ENCODE assay signal across 8 cellular contexts in the genomic region with DNA sequence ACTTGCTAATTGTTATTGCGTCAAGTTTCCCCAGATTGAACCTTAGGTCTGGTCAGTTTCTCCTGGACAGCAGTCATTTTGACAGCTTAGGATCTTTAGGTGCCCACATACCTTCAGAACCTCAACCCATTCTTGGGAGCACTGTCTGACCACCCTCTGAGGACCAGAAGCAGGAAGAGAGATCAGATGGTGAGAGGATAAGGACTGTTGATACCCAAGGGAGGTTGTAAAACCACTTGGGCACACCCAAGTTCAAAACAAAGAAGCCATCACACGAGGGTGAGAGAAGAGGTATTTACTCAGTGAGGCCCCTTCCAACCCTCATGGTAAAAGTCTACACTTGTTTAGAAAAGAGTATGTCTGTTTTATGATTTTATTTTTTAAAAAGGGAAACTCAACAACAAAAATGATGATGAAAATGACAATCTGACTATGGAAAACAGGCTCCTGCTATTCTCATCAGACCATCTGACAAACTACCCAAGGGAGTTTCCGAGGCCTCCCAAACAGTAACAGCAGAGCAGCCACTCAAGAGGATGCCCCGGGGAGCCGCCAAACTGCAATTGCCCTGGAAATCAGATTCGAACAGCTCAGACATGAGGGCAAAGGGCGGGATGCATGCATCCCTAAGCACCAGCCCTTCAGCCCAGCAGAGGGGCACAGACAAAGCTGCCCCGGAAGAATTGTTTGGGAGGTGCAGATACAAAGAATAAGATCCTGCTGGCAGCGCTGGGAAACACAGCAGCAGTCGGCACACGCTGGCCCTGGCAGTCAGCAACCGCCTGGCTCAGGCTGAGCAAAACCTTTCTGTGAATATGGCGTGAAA.
DNase-seq lines count a peak whose midpoint lies in the region; ATAC-seq and TF ChIP-seq lines count a peak whose summit lies in the region.

No MANE protein-coding gene starts in this region.

- TF ChIP-seq CTCF in heart right ventricle (IDR thresholded peaks at IDR 0.05) (peak in 3 of 9 donors; percentile 14 to 24 (median 16)), RWPE1 (conservative IDR thresholded peaks at IDR 0.05; ENCODE audit: low read depth) (no peak)

- no peaks in the 10 kb centered on the region for H3K9me3 ChIP-seq in heart right ventricle

- CTCF ChIA-PET in RWPE1 (lab: Yijun Ruan, JAX): interaction anchor here (0.6 kb wide), 1 partner anchor 443 kb away, joined by 5 read pairs; no protein-coding TSS in a partner anchor

- H3K36me3 ChIP-seq in heart right ventricle: no peaks in the 10 kb centered on the region

- H3K27me3 ChIP-seq in heart right ventricle: no peaks in the 10 kb centered on the region

- no peak for DNase-seq in activated naive CD4-positive, alpha-beta T cell treated with anti-CD3 and anti-CD28 coated beads, Interleukin-2, amount 50 U/mL, for 16 hours
- DNase-seq in NCI-H510A (lab: John Stamatoyannopoulos, UW) (peak; percentile 39), heart right ventricle (peak; percentile 26 to 42), KG1 (lab: John Stamatoyannopoulos, UW) (no peak), HuH-7.5 (ENCODE audit: low spot score) (no peak), RWPE1 (ENCODE audit: low spot score) (no peak)
- no peak for DNase-seq in stimulated activated effector memory CD8-positive, alpha-beta T cell treated with anti-CD3 and anti-CD28 coated beads, Interleukin-12 subunit alpha, Interleukin-12 subunit beta, amount 100 ng/mL, for 72 hours (ENCODE audit: low spot score in 2 of 2)

- H3K36me3 Mint-ChIP-seq in activated naive CD4-positive, alpha-beta T cell treated with anti-CD3 and anti-CD28 coated beads, Interleukin-2, amount 50 U/mL, for 24 hours: peaks cover 8% of the 10 kb centered on the region
- no peaks in the 10 kb centered on the region for H3K36me3 Mint-ChIP-seq in stimulated activated effector memory CD8-positive, alpha-beta T cell treated with anti-CD3 and anti-CD28 coated beads, Interleukin-12 subunit alpha, Interleukin-12 subunit beta, amount 100 ng/mL, for 72 hours

- POLR2A ChIA-PET in RWPE1 (lab: Yijun Ruan, JAX; ENCODE audit: low non-redundant PET): no interaction called here

- H3K27me3 Mint-ChIP-seq in activated naive CD4-positive, alpha-beta T cell treated with anti-CD3 and anti-CD28 coated beads, Interleukin-2, amount 50 U/mL, for 24 hours: no peaks in the 10 kb centered on the region

- peak overlapping the region in 9 of 10 donors; percentile 44 to 81 (median 65) for H3K27ac ChIP-seq in heart right ventricle
- H3K27ac ChIP-seq in RWPE1: no peak overlapping the region

- H3K27ac Mint-ChIP-seq in activated naive CD4-positive, alpha-beta T cell treated with anti-CD3 and anti-CD28 coated beads, Interleukin-2, amount 50 U/mL, for 24 hours: peak overlapping the region; percentile 98
- H3K27ac Mint-ChIP-seq in stimulated activated effector memory CD8-positive, alpha-beta T cell treated with anti-CD3 and anti-CD28 coated beads, Interleukin-12 subunit alpha, Interleukin-12 subunit beta, amount 100 ng/mL, for 72 hours: peak overlapping the region; percentile 93

- peak overlapping the region; percentile 49 for H3K4me3 Mint-ChIP-seq in activated naive CD4-positive, alpha-beta T cell treated with anti-CD3 and anti-CD28 coated beads, Interleukin-2, amount 50 U/mL, for 24 hours
- peak overlapping the region; percentile 47 for H3K4me3 Mint-ChIP-seq in stimulated activated effector memory CD8-positive, alpha-beta T cell treated with anti-CD3 and anti-CD28 coated beads, Interleukin-12 subunit alpha, Interleukin-12 subunit beta, amount 100 ng/mL, for 72 hours

- intact Hi-C loops in heart right ventricle (cut with DNase I): loop anchor here in 2 of 10 donors (5.0 kb wide), 2 partner anchors 33 to 73 kb away; no protein-coding TSS in a partner anchor

- H3K4me1 Mint-ChIP-seq in activated naive CD4-positive, alpha-beta T cell treated with anti-CD3 and anti-CD28 coated beads, Interleukin-2, amount 50 U/mL, for 24 hours: peaks cover 85% of the 10 kb centered on the region
- H3K4me1 Mint-ChIP-seq in stimulated activated effector memory CD8-positive, alpha-beta T cell treated with anti-CD3 and anti-CD28 coated beads, Interleukin-12 subunit alpha, Interleukin-12 subunit beta, amount 100 ng/mL, for 72 hours: peaks cover 73% of the 10 kb centered on the region

- peak in 7 of 8 donors; percentile 43 to 65 (median 46) for ATAC-seq in heart right ventricle
- peak; percentile 62 for ATAC-seq in stimulated activated effector memory CD8-positive, alpha-beta T cell treated with anti-CD3 and anti-CD28 coated beads, Interleukin-12 subunit alpha, Interleukin-12 subunit beta, amount 100 ng/mL, for 72 hours

- peaks cover 10 to 69% (median 44%) of the 10 kb centered on the region in 9 donors for H3K4me1 ChIP-seq in heart right ventricle

- H3K4me3 ChIP-seq in heart right ventricle: no peak overlapping the region

- 51 to 53% methylated on average over 13 of the region's 13 CpGs for WGBS in heart right ventricle, 2 donors

- peaks cover 5% of the 10 kb centered on the region for H3K9me3 Mint-ChIP-seq in activated naive CD4-positive, alpha-beta T cell treated with anti-CD3 and anti-CD28 coated beads, Interleukin-2, amount 50 U/mL, for 24 hours
- H3K9me3 Mint-ChIP-seq in stimulated activated effector memory CD8-positive, alpha-beta T cell treated with anti-CD3 and anti-CD28 coated beads, Interleukin-12 subunit alpha, Interleukin-12 subunit beta, amount 100 ng/mL, for 72 hours: no peaks in the 10 kb centered on the region

Comparison
In these comparisons a context has a peak if more than half of its experiments do, and no peak if none do; other contexts are left out.
1. DNase-seq: peak in NCI-H510A (single experiment) and heart right ventricle (2 of 2); none in activated naive CD4-positive, alpha-beta T cell treated with anti-CD3 and anti-CD28 coated beads, Interleukin-2, amount 50 U/mL, for 16 hours (single experiment), stimulated activated effector memory CD8-positive, alpha-beta T cell treated with anti-CD3 and anti-CD28 coated beads, Interleukin-12 subunit alpha, Interleukin-12 subunit beta, amount 100 ng/mL, for 72 hours (0 of 2), KG1 (single experiment), HuH-7.5 (single experiment) and RWPE1 (single experiment).